ENCODE assay signal across 8 cellular contexts in genomic region chr14:29548948-29549370, GRCh38.
DNase-seq lines count a peak whose midpoint lies in the region; ATAC-seq and TF ChIP-seq lines count a peak whose summit lies in the region.

No MANE protein-coding gene starts in this region.

- 28 to 30% methylated on average over 2 of the region's 2 CpGs for WGBS in thyroid gland, 2 donors

- H3K27me3 ChIP-seq in thyroid gland = no peaks in the 10 kb centered on the region

- no peak for TF ChIP-seq POLR2A in thyroid gland (IDR thresholded peaks at IDR 0.05)

- TF ChIP-seq CTCF in astrocyte of the spinal cord (IDR thresholded peaks at IDR 0.05; ENCODE audit: low read depth, low read length) (peak; percentile 55), thyroid gland (IDR thresholded peaks at IDR 0.05) (peak in 5 of 6 experiments; percentile 20 to 68 (median 58))

- no peaks in the 10 kb centered on the region for H3K4me1 ChIP-seq in thyroid gland

- H3K4me3 ChIP-seq in astrocyte of the spinal cord (ENCODE audit: low read depth, low read length) = no peak overlapping the region
- H3K4me3 ChIP-seq in thyroid gland (replicated peaks in 1 of 3) = no peak overlapping the region

- no peaks in the 10 kb centered on the region for H3K9me3 ChIP-seq in thyroid gland

- ATAC-seq in GM19043 (IDR thresholded peaks at IDR 0.05; ENCODE audit: low read depth, unreplicated experiment) (peak; percentile 87), HG03432 (IDR thresholded peaks at IDR 0.05; ENCODE audit: unreplicated experiment) (peak; percentile 92)

- intact Hi-C loops in thyroid gland (cut with DNase I) = loop anchor here (2.0 to 5.0 kb wide), 2 partner anchors 456 to 663 kb away; no protein-coding TSS in a partner anchor

- no peaks in the 10 kb centered on the region for H3K36me3 ChIP-seq in thyroid gland

- in situ Hi-C loops in astrocyte of the spinal cord (cut with HindIII; ENCODE audit: low sequenced_read_pairs) = no loop called here

- DNase-seq in Ammon's horn (ENCODE audit: low spot score) (peak; percentile 81), NCI-H345 (lab: John Stamatoyannopoulos, UW) (peak; percentile 81), astrocyte of the spinal cord (ENCODE audit: low read depth, low spot score) (peak; percentile 76), iPS-NIHi7 (ENCODE audit: extremely low spot score) (peak; percentile 66), thyroid gland (no peak)
- DNase-seq in activated CD8-positive, alpha-beta memory T cell treated with anti-CD3 and anti-CD28 coated beads for 24 hours = no peak

- no peak overlapping the region for H3K27ac ChIP-seq in thyroid gland

Comparison
In these comparisons a context has a peak if more than half of its experiments do, and no peak if none do; other contexts are left out.
1. DNase-seq: peak in Ammon's horn (single experiment), NCI-H345 (single experiment), astrocyte of the spinal cord (single experiment) and iPS-NIHi7 (single experiment); none in thyroid gland (0 of 2) and activated CD8-positive, alpha-beta memory T cell treated with anti-CD3 and anti-CD28 coated beads for 24 hours (single experiment).